19 cellular contexts compared by ENCODE assay signal in genomic region chr16:61289141-61289540, GRCh38.
"Had no signal": no experiment of that assay in that cellular context is flagged by ENCODE, and none has a peak within 500 bp of the region (broad histone marks: within the 10 kb centered on the region; RNA-seq: fewer than 3 reads in every experiment).

No MANE protein-coding gene starts in this region.

- H3K9me3 ChIP-seq: pancreas, suprapubic skin, thyroid gland had no signal

- H3K27ac Mint-ChIP-seq: naive thymus-derived CD4-positive, alpha-beta T cell; nephron progenitor cell; progenitor cell of endocrine pancreas; stimulated activated effector memory CD8-positive, alpha-beta T cell treated with anti-CD3 and anti-CD28 coated beads, Interleukin-12 subunit alpha, Interleukin-12 subunit beta, amount 100 ng/mL, for 72 hours; type B pancreatic cell had no signal

- H3K4me3 Mint-ChIP-seq: naive thymus-derived CD4-positive, alpha-beta T cell; nephron progenitor cell; stimulated activated effector memory CD8-positive, alpha-beta T cell treated with anti-CD3 and anti-CD28 coated beads, Interleukin-12 subunit alpha, Interleukin-12 subunit beta, amount 100 ng/mL, for 72 hours; type B pancreatic cell had no signal

- H3K4me3 ChIP-seq: coronary artery, heart right ventricle, pancreas, suprapubic skin, thyroid gland had no signal

- H3K4me1 Mint-ChIP-seq: naive thymus-derived CD4-positive, alpha-beta T cell; nephron progenitor cell; stimulated activated effector memory CD8-positive, alpha-beta T cell treated with anti-CD3 and anti-CD28 coated beads, Interleukin-12 subunit alpha, Interleukin-12 subunit beta, amount 100 ng/mL, for 72 hours had no signal

- ATAC-seq: heart right ventricle; naive thymus-derived CD4-positive, alpha-beta T cell; pancreas; right cardiac atrium; stimulated activated effector memory CD8-positive, alpha-beta T cell treated with anti-CD3 and anti-CD28 coated beads, Interleukin-12 subunit alpha, Interleukin-12 subunit beta, amount 100 ng/mL, for 72 hours; stimulated activated naive CD8-positive, alpha-beta T cell treated with anti-CD3 and anti-CD28 coated beads, Interleukin-15, Interleukin-2, amounts not matched to agents 100 U/mL and 50 U/mL, for 24 hours had no signal

- H3K36me3 ChIP-seq: heart right ventricle, pancreas, suprapubic skin, thyroid gland had no signal

- DNase-seq: effector CD8-positive, alpha-beta T cell; heart right ventricle; hypothalamus; kidney glomerular epithelial cell; mesendoderm; naive thymus-derived CD4-positive, alpha-beta T cell; nephron progenitor cell; pancreas; right cardiac atrium; small intestine; stimulated activated CD4-positive, alpha-beta T cell treated with anti-CD3 and anti-CD28 coated beads, Interleukin-4, amount 100 ng/mL, for 1 hour; stimulated activated CD8-positive, alpha-beta memory T cell treated with anti-CD3 and anti-CD28 coated beads, Interleukin-4, amount 100 ng/mL, for 48 hours; stimulated activated naive CD8-positive, alpha-beta T cell treated with anti-CD3 and anti-CD28 coated beads, Interleukin-15, Interleukin-2, amounts not matched to agents 100 U/mL and 50 U/mL, for 24 hours; thyroid gland had no signal

- H3K27me3 Mint-ChIP-seq: naive thymus-derived CD4-positive, alpha-beta T cell; progenitor cell of endocrine pancreas; type B pancreatic cell had no signal

- H3K27ac ChIP-seq: coronary artery, heart right ventricle, pancreas, suprapubic skin, thyroid gland had no signal

- H3K4me1 ChIP-seq: heart right ventricle, pancreas, suprapubic skin, thyroid gland had no signal

- H3K27me3 ChIP-seq: heart right ventricle, pancreas, suprapubic skin, thyroid gland had no signal

- H3K9me3 Mint-ChIP-seq: type B pancreatic cell had no signal

- H3K36me3 Mint-ChIP-seq: stimulated activated effector memory CD8-positive, alpha-beta T cell treated with anti-CD3 and anti-CD28 coated beads, Interleukin-12 subunit alpha, Interleukin-12 subunit beta, amount 100 ng/mL, for 72 hours; type B pancreatic cell had no signal
